7 cellular contexts compared by ENCODE assay signal in genomic region chr17:4898927-4899326, GRCh38. TPM values are rescaled to one million over a fixed set of nuclear protein-coding genes. Genes with fewer than 3 reads are reported as not detected.
A peak's percentile ranks its signal among the peaks of the same experiment; 100 is the strongest.
DNase-seq lines count a peak whose midpoint lies in the region; ATAC-seq, FAIRE-seq and TF ChIP-seq lines count a peak whose summit lies in the region.
"Had no signal": no experiment of that assay in that cellular context is flagged by ENCODE, and none has a peak within 500 bp of the region (broad histone marks: within the 10 kb centered on the region; RNA-seq: fewer than 3 reads in every experiment).

No MANE protein-coding gene starts in this region.

- SMC1A ChIA-PET in GM12878 (lab: Charles Lee; ENCODE audit: uncharacterized antibody, unreplicated experiment) = no interaction called here

- DNase-seq in GM12878 (ENCODE audit: low read depth, low spot score) = no peak
- DNase-seq in natural killer cell treated with Interleukin-12 subunit alpha and Interleukin-12 subunit beta and Interleukin-15 and Interleukin-18, amount 100 ng/mL, for 72 hours (ENCODE audit: low spot score) = no peak
- DNase-seq in EL = no peak
- no peak for DNase-seq in DMS53 (lab: John Stamatoyannopoulos, UW)
- DNase-seq in hypothalamus (lab: John Stamatoyannopoulos, UW) = no peak

- peak overlapping the region; percentile 35; the same call in 1 of the 2 replicates for H3K4me3 ChIP-seq in GM12878

- no peak for TF ChIP-seq EP300 in GM12878 (IDR thresholded peaks at IDR 0.05; ENCODE audit: borderline replicate concordance in 1 of 2, control insufficient read depth in 1 of 2, low read depth in 2 of 2, low read length in 2 of 2)

- H4K20me1 ChIP-seq in GM12878 (ENCODE audit: control insufficient read depth, insufficient read depth) = no peaks in the 10 kb centered on the region

- no peak for FAIRE-seq in GM12878 (lab: Jason Lieb, UNC)
- FAIRE-seq: colon had no signal

- BruUV-seq in GM12878 (replicated peaks; lab: Mats Ljungman, UMichigan) = no TSS peak

- H2AFZ ChIP-seq in GM12878 (ENCODE audit: control insufficient read depth, low read depth, low read length) = no peak overlapping the region

- H3K27me3 Mint-ChIP-seq in natural killer cell treated with Interleukin-12 subunit alpha and Interleukin-12 subunit beta and Interleukin-15 and Interleukin-18, amount 100 ng/mL, for 72 hours = no peaks in the 10 kb centered on the region

- peaks cover 20% of the 10 kb centered on the region for H3K4me1 ChIP-seq in GM12878 (ENCODE audit: control insufficient read depth, insufficient read depth, low read length)

- no peaks in the 10 kb centered on the region; a peak in 1 of 4 replicates for H3K27me3 ChIP-seq in GM12878 (replicated peaks in 1 of 2; ENCODE audit: control insufficient read depth in 2 of 2, insufficient read depth in 2 of 2, low read length in 1 of 2)

- no peaks in the 10 kb centered on the region for H3K9me3 Mint-ChIP-seq in natural killer cell treated with Interleukin-12 subunit alpha and Interleukin-12 subunit beta and Interleukin-15 and Interleukin-18, amount 100 ng/mL, for 72 hours

- RAD21 ChIA-PET in GM12878 (lab: Charles Lee; ENCODE audit: unreplicated experiment) = interaction anchor here (0.5 to 0.9 kb wide), 2 partner anchors 21 to 160 kb away, joined by 3 read pairs; no protein-coding TSS in a partner anchor

- H3K4me2 ChIP-seq in GM12878 (ENCODE audit: control insufficient read depth, insufficient read depth) = peak overlapping the region; percentile 91

- no peak for TF ChIP-seq RAD21 in GM12878 (IDR thresholded peaks at IDR 0.05; ENCODE audit: insufficient read depth, low read depth, low read length)

- TF ChIP-seq POLR2A in GM12878 (IDR thresholded peaks at IDR 0.05; ENCODE audit: low read depth, low read length) = no peak

- peaks cover 0 to 14% of the 10 kb centered on the region in 2 experiments; a peak in 3 of 4 replicates for H3K36me3 ChIP-seq in GM12878 (ENCODE audit: control insufficient read depth in 2 of 2, insufficient read depth in 2 of 2, low read length in 1 of 2)

- POLR2A ChIA-PET in GM12878 (lab: Charles Lee) = interaction anchor here (0.5 to 0.6 kb wide), 2 partner anchors 139 to 143 kb away, joined by 3 to 6 read pairs; no protein-coding TSS in a partner anchor

- CTCF ChIA-PET in GM12878 (lab: Yijun Ruan, JAX) = interaction anchor here (1.0 to 1.3 kb wide), 3 partner anchors 11 to 332 kb away, joined by 3 read pairs; partner anchors contain the start of gene SLC25A11

- H3K79me2 ChIP-seq in GM12878 (ENCODE audit: control insufficient read depth, insufficient read depth, low read length) = no peaks in the 10 kb centered on the region

- ATAC-seq in GM18502 (IDR thresholded peaks at IDR 0.05; ENCODE audit: poor library complexity, unreplicated experiment) (peak; percentile 19), GM12878 (no peak)
- no peak for ATAC-seq in natural killer cell treated with Interleukin-12 subunit alpha and Interleukin-12 subunit beta and Interleukin-15 and Interleukin-18, amount 100 ng/mL, for 72 hours

- H3K36me3 Mint-ChIP-seq in natural killer cell treated with Interleukin-12 subunit alpha and Interleukin-12 subunit beta and Interleukin-15 and Interleukin-18, amount 100 ng/mL, for 72 hours = no peaks in the 10 kb centered on the region

- no peak for TF ChIP-seq CTCF in GM12878 (IDR thresholded peaks at IDR 0.05 in 2 of 3, conservative IDR thresholded peaks at IDR 0.05 in 1 of 3; ENCODE audit: control insufficient read depth in 2 of 3, extremely low read depth in 1 of 3, insufficient read depth in 1 of 3, low read depth in 3 of 3, low read length in 3 of 3)

- in situ Hi-C loops in GM12878 (cut with MboI) = no loop called here

- peak overlapping the region in 1 of 2 donors; percentile 68 for H3K27ac Mint-ChIP-seq in natural killer cell treated with Interleukin-12 subunit alpha and Interleukin-12 subunit beta and Interleukin-15 and Interleukin-18, amount 100 ng/mL, for 72 hours

- peak overlapping the region; percentile 58 for H3K4me3 Mint-ChIP-seq in natural killer cell treated with Interleukin-12 subunit alpha and Interleukin-12 subunit beta and Interleukin-15 and Interleukin-18, amount 100 ng/mL, for 72 hours

- H3K9ac ChIP-seq in GM12878 (ENCODE audit: control insufficient read depth, insufficient read depth, low read length) = peak overlapping the region; percentile 29; the same call in 1 of the 2 replicates

- intact Hi-C loops in GM12878 (cut with micrococcal nuclease; ENCODE audit: unreplicated experiment) = no loop called here

- H3K27ac ChIP-seq in GM12878 (ENCODE audit: control insufficient read depth, insufficient read depth) = no peak overlapping the region

- peaks cover 26 to 38% of the 10 kb centered on the region in 2 donors for H3K4me1 Mint-ChIP-seq in natural killer cell treated with Interleukin-12 subunit alpha and Interleukin-12 subunit beta and Interleukin-15 and Interleukin-18, amount 100 ng/mL, for 72 hours (ENCODE audit: low read depth in 2 of 2)

- WGBS in GM12878 (ENCODE audit: insufficient coverage, insufficient replicate concordance, low lambda C conversion rate, missing lambda C conversion rate) = 21% methylated on average over 28 of the region's 34 CpGs

- no peaks in the 10 kb centered on the region; the same call in 2 of the 3 replicates for H3K9me3 ChIP-seq in GM12878 (replicated peaks; ENCODE audit: control insufficient read depth, insufficient read depth, low read length)

RNA-seq across cellular contexts. Expression of gene C17orf107, which starts 0.4 kb away (rescaled TPM):
- total RNA-seq in GM12878 (2013; cell fraction: nucleolus; rRNA removed) = 0.31 TPM in 1 of 2 replicates, not detected in the other
- total RNA-seq in GM12878 (2014; rRNA removed) = 0.23 and 0.33 TPM in 2 replicates
- total RNA-seq in GM12878 (2014; rRNA removed; fragmentation: Illumina TruSeq; extraction: Trizol) = 0.18 TPM in 1 of 2 replicates, not detected in the other
- 0.16 and 0.46 TPM in 2 replicates for total RNA-seq in GM12878 (2021)
- polyA plus RNA-seq in GM12878 (2011; ENCODE audit: low read depth) = 0.28 TPM
- 0.05 TPM in 1 of 2 replicates, not detected in the other for polyA plus RNA-seq in GM12878 (2011; rRNA removed)
- 0.02 and 0.03 TPM in 2 replicates for polyA plus RNA-seq in GM12878 (2011; cell fraction: cytosol; rRNA removed)
- 0.15 and 0.51 TPM in 2 replicates for polyA plus RNA-seq in GM12878 (2011; cell fraction: nucleus; rRNA removed)
- 0.48 and 0.53 TPM in 2 replicates for polyA plus RNA-seq in GM12878 (2012)
- 0.09 TPM in 1 of 2 replicates, not detected in the other for polyA plus RNA-seq in GM12878 (2014; fragmentation: Illumina TruSeq; extraction: Trizol)
- not detected for polyA plus RNA-seq in GM12878 (2014; fragmentation: Nextera tagmentation; extraction: Ambion mirVana)
- polyA plus RNA-seq in GM12878 (2014; rRNA removed) = 0.18 TPM in 1 of 2 replicates, not detected in the other
- under 1 TPM; 0.07 to 0.11 TPM for polyA plus RNA-seq in GM12878 (2016; fragmentation: Nextera tagmentation; extraction: Ambion mirVana)
- polyA minus RNA-seq in GM12878 (2011; rRNA and poly(A)+ RNA removed) = 0.05 TPM in 1 of 2 replicates, not detected in the other
- not detected in 2 replicates for polyA minus RNA-seq in GM12878 (2011; cell fraction: cytosol; rRNA and poly(A)+ RNA removed)
- 0.73 and 1.1 TPM in 2 replicates for polyA minus RNA-seq in GM12878 (2011; cell fraction: nucleus; rRNA and poly(A)+ RNA removed)
- 1 to 10 TPM; 1.3 to 2.3 TPM for total RNA-seq in natural killer cell treated with Interleukin-12 subunit alpha and Interleukin-12 subunit beta and Interleukin-15 and Interleukin-18, amount 100 ng/mL, for 72 hours

RNA-seq across cellular contexts. Expression of gene CHRNE, which starts 4.0 kb away (rescaled TPM):
- 0.33 TPM in 1 of 2 replicates, not detected in the other for total RNA-seq in GM12878 (2013; cell fraction: nucleolus; rRNA removed)
- total RNA-seq in GM12878 (2014; rRNA removed) (0.11 TPM in 1 of 2 replicates, not detected in the other), GM12878 (2014; rRNA removed; fragmentation: Illumina TruSeq; extraction: Trizol) (not detected in 2 replicates), GM12878 (2021) (0.08 and 0.10 TPM in 2 replicates)
- polyA plus RNA-seq in GM12878 (2011; ENCODE audit: low read depth) = 0.10 TPM
- polyA plus RNA-seq in GM12878 (2011; rRNA removed) (0.05 TPM in 1 of 2 replicates, not detected in the other), GM12878 (2014; fragmentation: Illumina TruSeq; extraction: Trizol) (not detected in 2 replicates), GM12878 (2014; fragmentation: Nextera tagmentation; extraction: Ambion mirVana) (under 1 TPM in 1 of 2 experiments, not detected in 1; 0.05 TPM), GM12878 (2014; rRNA removed) (0.22 TPM in 1 of 2 replicates, not detected in the other), GM12878 (2016; fragmentation: Nextera tagmentation; extraction: Ambion mirVana) (not detected)
- polyA plus RNA-seq in GM12878 (2011; cell fraction: cytosol; rRNA removed) = 0.03 TPM in 1 of 2 replicates, not detected in the other
- 0.45 and 0.61 TPM in 2 replicates for polyA plus RNA-seq in GM12878 (2011; cell fraction: nucleus; rRNA removed)
- 0.10 and 0.15 TPM in 2 replicates for polyA plus RNA-seq in GM12878 (2012)
- not detected in 2 replicates for polyA minus RNA-seq in GM12878 (2011; rRNA and poly(A)+ RNA removed)
- not detected in 2 replicates for polyA minus RNA-seq in GM12878 (2011; cell fraction: cytosol; rRNA and poly(A)+ RNA removed)
- polyA minus RNA-seq in GM12878 (2011; cell fraction: nucleus; rRNA and poly(A)+ RNA removed) = not detected in 2 replicates
- 1 to 10 TPM; 3.9 to 7.6 TPM for total RNA-seq in natural killer cell treated with Interleukin-12 subunit alpha and Interleukin-12 subunit beta and Interleukin-15 and Interleukin-18, amount 100 ng/mL, for 72 hours

RNA-seq across cellular contexts. Expression of gene GP1BA, which starts 33.1 kb away (rescaled TPM):
- not detected in 2 replicates for total RNA-seq in GM12878 (2013; cell fraction: nucleolus; rRNA removed)
- total RNA-seq in GM12878 (2014; rRNA removed) (0.06 and 0.49 TPM in 2 replicates), GM12878 (2014; rRNA removed; fragmentation: Illumina TruSeq; extraction: Trizol) (0.04 and 0.14 TPM in 2 replicates), GM12878 (2021) (0.67 and 0.74 TPM in 2 replicates)
- 1.9 TPM for polyA plus RNA-seq in GM12878 (2011; ENCODE audit: low read depth)
- polyA plus RNA-seq in GM12878 (2011; rRNA removed) (not detected in 2 replicates), GM12878 (2014; fragmentation: Illumina TruSeq; extraction: Trizol) (0.25 and 0.59 TPM in 2 replicates), GM12878 (2014; fragmentation: Nextera tagmentation; extraction: Ambion mirVana) (under 1 TPM; 0.05 to 0.11 TPM), GM12878 (2014; rRNA removed) (0.28 and 0.43 TPM in 2 replicates), GM12878 (2016; fragmentation: Nextera tagmentation; extraction: Ambion mirVana) (under 1 TPM; 0.35 to 0.64 TPM)
- polyA plus RNA-seq in GM12878 (2011; cell fraction: cytosol; rRNA removed) = 0.03 and 0.12 TPM in 2 replicates
- polyA plus RNA-seq in GM12878 (2011; cell fraction: nucleus; rRNA removed) = 0.04 and 0.07 TPM in 2 replicates
- polyA plus RNA-seq in GM12878 (2012) = 1.1 and 2.5 TPM in 2 replicates
- 0.15 and 0.26 TPM in 2 replicates for polyA minus RNA-seq in GM12878 (2011; rRNA and poly(A)+ RNA removed)
- not detected in 2 replicates for polyA minus RNA-seq in GM12878 (2011; cell fraction: cytosol; rRNA and poly(A)+ RNA removed)
- not detected in 2 replicates for polyA minus RNA-seq in GM12878 (2011; cell fraction: nucleus; rRNA and poly(A)+ RNA removed)
- under 1 TPM in 1 of 2 donors, not detected in 1; 0.12 TPM for total RNA-seq in natural killer cell treated with Interleukin-12 subunit alpha and Interleukin-12 subunit beta and Interleukin-15 and Interleukin-18, amount 100 ng/mL, for 72 hours

RNA-seq across cellular contexts. Expression of gene SLC25A11, which starts 40.9 kb away (rescaled TPM):
- total RNA-seq in GM12878 (2013; cell fraction: nucleolus; rRNA removed) = 39.8 and 41.2 TPM in 2 replicates
- total RNA-seq in GM12878 (2014; rRNA removed) = 82.7 and 91.4 TPM in 2 replicates
- 32.1 and 35.2 TPM in 2 replicates for total RNA-seq in GM12878 (2014; rRNA removed; fragmentation: Illumina TruSeq; extraction: Trizol)
- 73.7 and 82.2 TPM in 2 replicates for total RNA-seq in GM12878 (2021)
- polyA plus RNA-seq in GM12878 (2011; ENCODE audit: low read depth) = 14.1 TPM
- polyA plus RNA-seq in GM12878 (2011; rRNA removed) = 11.8 and 28.2 TPM in 2 replicates
- 50.2 TPM in 2 replicates for polyA plus RNA-seq in GM12878 (2011; cell fraction: cytosol; rRNA removed)
- polyA plus RNA-seq in GM12878 (2011; cell fraction: nucleus; rRNA removed) = 59.6 and 63.5 TPM in 2 replicates
- polyA plus RNA-seq in GM12878 (2012) = 33.1 and 38.0 TPM in 2 replicates
- 19.1 and 59.2 TPM in 2 replicates for polyA plus RNA-seq in GM12878 (2014; fragmentation: Illumina TruSeq; extraction: Trizol)
- polyA plus RNA-seq in GM12878 (2014; fragmentation: Nextera tagmentation; extraction: Ambion mirVana) = 10 to 100 TPM in 1 of 2 experiments, 1 to 10 TPM in 1; 5.8 to 10.9 TPM
- 70.9 and 72.5 TPM in 2 replicates for polyA plus RNA-seq in GM12878 (2014; rRNA removed)
- 100 to 1,000 TPM; 141 to 142 TPM for polyA plus RNA-seq in GM12878 (2016; fragmentation: Nextera tagmentation; extraction: Ambion mirVana)
- 23.3 and 40.2 TPM in 2 replicates for polyA minus RNA-seq in GM12878 (2011; rRNA and poly(A)+ RNA removed)
- 12.2 and 13.4 TPM in 2 replicates for polyA minus RNA-seq in GM12878 (2011; cell fraction: cytosol; rRNA and poly(A)+ RNA removed)
- 32.0 and 59.6 TPM in 2 replicates for polyA minus RNA-seq in GM12878 (2011; cell fraction: nucleus; rRNA and poly(A)+ RNA removed)
- total RNA-seq in natural killer cell treated with Interleukin-12 subunit alpha and Interleukin-12 subunit beta and Interleukin-15 and Interleukin-18, amount 100 ng/mL, for 72 hours = 10 to 100 TPM; 85.9 to 91.6 TPM

RNA-seq across cellular contexts. Expression of gene RNF167, which starts 41.1 kb away (rescaled TPM):
- 36.5 and 46.0 TPM in 2 replicates for total RNA-seq in GM12878 (2013; cell fraction: nucleolus; rRNA removed)
- total RNA-seq in GM12878 (2014; rRNA removed) (47.6 and 52.9 TPM in 2 replicates), GM12878 (2014; rRNA removed; fragmentation: Illumina TruSeq; extraction: Trizol) (57.4 and 63.9 TPM in 2 replicates), GM12878 (2021) (86.5 and 91.3 TPM in 2 replicates)
- 69.5 TPM for polyA plus RNA-seq in GM12878 (2011; ENCODE audit: low read depth)
- polyA plus RNA-seq in GM12878 (2011; rRNA removed) (58.4 and 90.7 TPM in 2 replicates), GM12878 (2014; fragmentation: Illumina TruSeq; extraction: Trizol) (132 and 147 TPM in 2 replicates), GM12878 (2014; fragmentation: Nextera tagmentation; extraction: Ambion mirVana) (10 to 100 TPM; 33.6 to 35.3 TPM), GM12878 (2014; rRNA removed) (87.1 and 87.9 TPM in 2 replicates), GM12878 (2016; fragmentation: Nextera tagmentation; extraction: Ambion mirVana) (10 to 100 TPM; 49.7 to 57.7 TPM)
- polyA plus RNA-seq in GM12878 (2011; cell fraction: cytosol; rRNA removed) = 174 and 192 TPM in 2 replicates
- 178 and 241 TPM in 2 replicates for polyA plus RNA-seq in GM12878 (2011; cell fraction: nucleus; rRNA removed)
- polyA plus RNA-seq in GM12878 (2012) = 87.5 and 90.3 TPM in 2 replicates
- 68.8 and 133 TPM in 2 replicates for polyA minus RNA-seq in GM12878 (2011; rRNA and poly(A)+ RNA removed)
- polyA minus RNA-seq in GM12878 (2011; cell fraction: cytosol; rRNA and poly(A)+ RNA removed) = 54.1 and 60.8 TPM in 2 replicates
- 41.7 and 74.5 TPM in 2 replicates for polyA minus RNA-seq in GM12878 (2011; cell fraction: nucleus; rRNA and poly(A)+ RNA removed)
- total RNA-seq in natural killer cell treated with Interleukin-12 subunit alpha and Interleukin-12 subunit beta and Interleukin-15 and Interleukin-18, amount 100 ng/mL, for 72 hours = 100 to 1,000 TPM; 144 to 150 TPM
